29 cellular contexts compared by ENCODE assay signal in the genomic region with DNA sequence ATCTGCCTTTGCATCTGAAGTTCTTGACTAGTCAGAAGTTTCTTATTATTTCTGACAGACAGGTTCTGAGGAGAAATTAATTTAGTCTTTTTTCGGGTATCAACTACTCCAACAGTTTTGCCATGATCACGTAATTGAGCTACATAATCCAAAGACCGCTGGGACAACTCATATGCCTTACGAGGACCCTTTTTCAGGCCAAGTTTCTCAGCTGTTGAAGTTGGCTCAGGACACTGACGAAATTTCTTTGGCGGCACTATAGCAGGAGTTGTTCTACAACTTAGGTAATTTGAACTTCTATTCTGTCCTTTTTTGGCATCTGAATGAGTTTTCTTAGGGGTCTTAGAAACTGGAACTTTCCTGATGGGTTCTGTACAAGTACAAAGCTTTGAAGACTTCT.
"Had no signal": no experiment of that assay in that cellular context is flagged by ENCODE, and none has a peak within 500 bp of the region (broad histone marks: within the 10 kb centered on the region; RNA-seq: fewer than 3 reads in every experiment).

No MANE protein-coding gene starts in this region.

- H3K4me1 ChIP-seq: breast epithelium had no signal

- H3K4me3 ChIP-seq: breast epithelium, SK-N-MC had no signal

- H3K9me3 ChIP-seq: breast epithelium had no signal

- H3K27ac ChIP-seq: breast epithelium had no signal

- H3K27ac Mint-ChIP-seq: activated CD4-positive, alpha-beta memory T cell treated with anti-CD3 and anti-CD28 coated beads for 36 hours; activated naive CD4-positive, alpha-beta T cell treated with anti-CD3 and anti-CD28 coated beads, Interleukin-2, amount 10 ng/mL, durations not matched to agents 7 days and 5 days; activated T-helper 2 cell treated with anti-CD3 and anti-CD28 coated beads, Interferon-gamma antibody, Interleukin-2, Interleukin-4, amounts not matched to agents 10 μg/mL and 5 μg/mL and 100 μg/mL, durations not matched to agents 14 hours and 24 hours and 36 hours; WTC11 had no signal

- DNase-seq: activated CD4-positive, alpha-beta memory T cell treated with anti-CD3 and anti-CD28 coated beads for 36 hours; activated CD4-positive, alpha-beta T cell treated with anti-CD3 and anti-CD28 coated beads, Interleukin-2, amount 10 ng/mL, durations not matched to agents 24 days and 14 days; activated CD4-positive, CD25-positive, alpha-beta regulatory T cell treated with anti-CD3 and anti-CD28 coated beads, Interleukin-2, amount 50 U/mL, for 72 hours; activated CD8-positive, alpha-beta memory T cell treated with anti-CD3 and anti-CD28 coated beads for 24 hours; activated gamma-delta T cell treated with Interleukin-2 at 50 U/mL for 16 hours; activated naive CD4-positive, alpha-beta T cell treated with anti-CD3 and anti-CD28 coated beads, Interleukin-2, amount 10 ng/mL, durations not matched to agents 7 days and 5 days; activated T-cell treated with anti-CD3 and anti-CD28 coated beads for 4 hours; activated T-cell treated with anti-CD3 and anti-CD28 coated beads, Interleukin-2, amount 50 U/mL, for 48 hours; aorta; central memory CD4-positive, alpha-beta T cell; KG1; NCI-H1048; NCI-H1930; NCI-H2171 treated with DMSO at 0.1 percent for 48 hours; NCI-H226; NCI-H510A; NCI-H526 treated with DMSO at 0.1 percent for 48 hours; NK-92 treated with Interleukin-12 subunit alpha and Interleukin-12 subunit beta, amount 100 ng/mL, for 24 hours; OCI-M1; RPMI8226; T-cell; T-helper 9 cell had no signal

- H3K9me3 Mint-ChIP-seq: IgD-negative memory B cell, WTC11 had no signal

- H3K27me3 ChIP-seq: breast epithelium had no signal

- H3K27me3 Mint-ChIP-seq: activated CD4-positive, alpha-beta memory T cell treated with anti-CD3 and anti-CD28 coated beads for 36 hours; activated CD4-positive, alpha-beta T cell treated with anti-CD3 and anti-CD28 coated beads, Interleukin-2, amount 10 ng/mL, durations not matched to agents 24 days and 14 days; activated naive CD4-positive, alpha-beta T cell treated with anti-CD3 and anti-CD28 coated beads, Interleukin-2, amount 10 ng/mL, durations not matched to agents 7 days and 5 days; IgD-negative memory B cell; T-cell had no signal

- H3K4me1 Mint-ChIP-seq: WTC11 had no signal

- ATAC-seq: Panc1, Right ventricle myocardium inferior, T-cell, WTC11 had no signal

- H3K4me3 Mint-ChIP-seq: activated CD4-positive, alpha-beta memory T cell treated with anti-CD3 and anti-CD28 coated beads for 36 hours; activated CD4-positive, alpha-beta T cell treated with anti-CD3 and anti-CD28 coated beads, Interleukin-2, amount 10 ng/mL, durations not matched to agents 24 days and 14 days; activated naive CD4-positive, alpha-beta T cell treated with anti-CD3 and anti-CD28 coated beads, Interleukin-2, amount 10 ng/mL, durations not matched to agents 7 days and 5 days; T-cell; WTC11 had no signal
